In the genomic region with DNA sequence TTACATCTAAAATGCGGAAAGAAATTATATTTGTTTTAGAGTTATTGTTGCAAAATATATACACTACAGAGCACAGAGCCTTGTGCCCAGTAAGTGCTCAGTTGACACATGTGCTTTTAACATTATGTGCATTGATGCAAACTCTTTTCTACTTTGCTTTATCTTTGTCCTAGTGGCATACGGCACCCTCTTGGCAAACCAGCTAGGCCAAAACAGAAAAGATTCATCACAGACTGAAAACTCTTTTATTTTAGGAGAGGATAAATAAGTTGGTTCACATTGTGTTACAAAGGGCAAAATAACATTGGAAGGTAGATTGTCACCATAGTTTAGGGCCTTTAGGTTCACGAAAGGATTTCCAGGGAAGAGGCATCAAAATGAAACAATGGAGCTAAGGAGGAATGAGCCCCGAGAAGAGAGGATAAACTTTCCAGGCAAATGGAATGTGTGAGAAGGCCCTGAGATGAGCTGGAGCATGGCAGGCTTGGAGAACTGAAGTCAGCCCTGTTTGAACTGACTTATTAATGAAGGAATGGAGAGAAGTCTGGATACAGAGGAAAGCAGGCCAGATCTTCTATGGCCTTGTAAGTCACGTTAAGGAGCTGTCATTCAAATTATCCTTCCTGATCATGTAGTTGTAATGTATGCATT, we compare ENCODE assay signal across 39 cellular contexts.
"Had no signal": no experiment of that assay in that cellular context is flagged by ENCODE, and none has a peak within 500 bp of the region (broad histone marks: within the 10 kb centered on the region; RNA-seq: fewer than 3 reads in every experiment).

No MANE protein-coding gene starts in this region.

- H3K9me3 ChIP-seq: adrenal gland, ascending aorta, body of pancreas, breast epithelium had no signal

- FAIRE-seq: astrocyte, bronchial epithelial cell had no signal

- H3K36me3 ChIP-seq: adrenal gland, ascending aorta, brain microvascular endothelial cell, breast epithelium, cardiac muscle cell had no signal

- DNase-seq: activated effector memory CD4-positive, alpha-beta T cell treated with anti-CD3 and anti-CD28 coated beads, Interleukin-2, amount 50 U/mL, for 16 hours; activated effector memory CD4-positive, alpha-beta T cell treated with Interleukin-2 at 50 U/mL for 16 hours; activated gamma-delta T cell; activated gamma-delta T cell treated with Interleukin-2 at 50 U/mL for 16 hours; activated naive CD4-positive, alpha-beta T cell; activated naive CD4-positive, alpha-beta T cell treated with anti-CD3 and anti-CD28 coated beads for 36 hours; activated naive CD4-positive, alpha-beta T cell treated with anti-CD3 and anti-CD28 coated beads, Interleukin-2, amount 10 ng/mL, durations not matched to agents 7 days and 5 days; activated naive CD4-positive, alpha-beta T cell treated with anti-CD3 and anti-CD28 coated beads, Interleukin-2, amount 50 U/mL, for 16 hours; activated naive CD4-positive, alpha-beta T cell treated with Interleukin-2 at 50 U/mL for 16 hours; activated naive CD8-positive, alpha-beta T cell treated with anti-CD3 and anti-CD28 coated beads for 36 hours; activated naive CD8-positive, alpha-beta T cell treated with anti-CD3 and anti-CD28 coated beads, Interleukin-2, amount 10 ng/mL, durations not matched to agents 7 days and 5 days; activated naive CD8-positive, alpha-beta T cell treated with anti-CD3 and anti-CD28 coated beads, Interleukin-2, amount 50 U/mL, for 24 hours; activated T-cell treated with anti-CD3 and anti-CD28 coated beads, Interleukin-2, amount 50 U/mL, for 1 hour; activated T-cell treated with anti-CD3 and anti-CD28 coated beads, Interleukin-2, amount 50 U/mL, for 24 hours; activated T-cell treated with anti-CD3 and anti-CD28 coated beads, Interleukin-2, amount 50 U/mL, for 4 hours; activated T-cell treated with anti-CD3 and anti-CD28 coated beads, Interleukin-2, amount 50 U/mL, for 48 hours; activated T-cell treated with anti-CD3 and anti-CD28 coated beads, Interleukin-2, amount 50 U/mL, for 72 hours; adrenal gland; amniotic stem cell; amygdala; anterior cingulate cortex; aorta; body of pancreas; brain microvascular endothelial cell; caudate nucleus; central memory CD4-positive, alpha-beta T cell; cerebellar nuclear complex had no signal

- H3K4me3 ChIP-seq: adrenal gland, ascending aorta, body of pancreas, breast epithelium, cardiac muscle cell had no signal

- H3K36me3 Mint-ChIP-seq: activated naive CD4-positive, alpha-beta T cell treated with anti-CD3 and anti-CD28 coated beads, Interleukin-2, amount 10 ng/mL, durations not matched to agents 7 days and 5 days; activated naive CD4-positive, alpha-beta T cell treated with anti-CD3 and anti-CD28 coated beads, Interleukin-2, amount 50 U/mL, for 24 hours; activated naive CD8-positive, alpha-beta T cell; activated naive CD8-positive, alpha-beta T cell treated with anti-CD3 and anti-CD28 coated beads for 36 hours; activated naive CD8-positive, alpha-beta T cell treated with anti-CD3 and anti-CD28 coated beads, Interleukin-2, amount 10 ng/mL, durations not matched to agents 7 days and 5 days; brain had no signal

- H3K27me3 ChIP-seq: adrenal gland, ascending aorta, body of pancreas, breast epithelium had no signal

- H3K9me3 Mint-ChIP-seq: activated naive CD4-positive, alpha-beta T cell treated with anti-CD3 and anti-CD28 coated beads for 36 hours; activated naive CD4-positive, alpha-beta T cell treated with anti-CD3 and anti-CD28 coated beads, Interleukin-2, amount 10 ng/mL, durations not matched to agents 7 days and 5 days; activated naive CD4-positive, alpha-beta T cell treated with anti-CD3 and anti-CD28 coated beads, Interleukin-2, amount 50 U/mL, for 24 hours; activated naive CD8-positive, alpha-beta T cell treated with anti-CD3 and anti-CD28 coated beads for 36 hours; activated naive CD8-positive, alpha-beta T cell treated with anti-CD3 and anti-CD28 coated beads, Interleukin-2, amount 10 ng/mL, durations not matched to agents 7 days and 5 days; activated naive CD8-positive, alpha-beta T cell treated with anti-CD3 and anti-CD28 coated beads, Interleukin-2, amount 50 U/mL, for 24 hours; activated T-cell treated with anti-CD3 and anti-CD28 coated beads, Interleukin-2, amount 50 U/mL, for 24 hours; activated T-cell treated with anti-CD3 and anti-CD28 coated beads, Interleukin-2, amount 50 U/mL, for 4 hours; activated T-cell treated with anti-CD3 and anti-CD28 coated beads, Interleukin-2, amount 50 U/mL, for 72 hours; activated T-helper 1 cell treated with anti-CD3 and anti-CD28 coated beads, Interleukin-12 subunit alpha, Interleukin-12 subunit beta, Interleukin-2, Interleukin-4 antibody, amounts not matched to agents 30 ng/mL and 10 ng/mL and 1 ng/mL, durations not matched to agents 14 hours and 24 hours and 36 hours; activated T-helper 17 cell treated with anti-CD3 and anti-CD28 coated beads, Interleukin-2, amount 50 U/mL, for 72 hours; activated T-helper 2 cell treated with anti-CD3 and anti-CD28 coated beads, Interferon-gamma antibody, Interleukin-2, Interleukin-4, amounts not matched to agents 10 μg/mL and 5 μg/mL and 100 μg/mL, durations not matched to agents 14 hours and 24 hours and 36 hours; brain; central memory CD8-positive, alpha-beta T cell had no signal

- H3K27ac ChIP-seq: adrenal gland, ascending aorta, body of pancreas, brain microvascular endothelial cell, breast epithelium, cardiac muscle cell had no signal

- H3K4me1 ChIP-seq: adrenal gland, ascending aorta, body of pancreas, breast epithelium had no signal

- H3K27ac Mint-ChIP-seq: activated naive CD4-positive, alpha-beta T cell treated with anti-CD3 and anti-CD28 coated beads for 36 hours; activated naive CD4-positive, alpha-beta T cell treated with anti-CD3 and anti-CD28 coated beads, Interleukin-2, amount 10 ng/mL, durations not matched to agents 7 days and 5 days; activated naive CD4-positive, alpha-beta T cell treated with anti-CD3 and anti-CD28 coated beads, Interleukin-2, amount 50 U/mL, for 24 hours; activated naive CD8-positive, alpha-beta T cell; activated naive CD8-positive, alpha-beta T cell treated with anti-CD3 and anti-CD28 coated beads for 36 hours; activated naive CD8-positive, alpha-beta T cell treated with anti-CD3 and anti-CD28 coated beads, Interleukin-2, amount 10 ng/mL, durations not matched to agents 7 days and 5 days; activated naive CD8-positive, alpha-beta T cell treated with anti-CD3 and anti-CD28 coated beads, Interleukin-2, amount 50 U/mL, for 24 hours; activated T-cell treated with anti-CD3 and anti-CD28 coated beads, Interleukin-2, amount 50 U/mL, for 24 hours; activated T-cell treated with anti-CD3 and anti-CD28 coated beads, Interleukin-2, amount 50 U/mL, for 72 hours; activated T-helper 1 cell treated with anti-CD3 and anti-CD28 coated beads, Interleukin-12 subunit alpha, Interleukin-12 subunit beta, Interleukin-2, Interleukin-4 antibody, amounts not matched to agents 30 ng/mL and 10 ng/mL and 1 ng/mL, durations not matched to agents 14 hours and 24 hours and 36 hours; activated T-helper 17 cell treated with anti-CD3 and anti-CD28 coated beads, Interleukin-2, amount 50 U/mL, for 72 hours; activated T-helper 2 cell treated with anti-CD3 and anti-CD28 coated beads, Interferon-gamma antibody, Interleukin-2, Interleukin-4, amounts not matched to agents 10 μg/mL and 5 μg/mL and 100 μg/mL, durations not matched to agents 14 hours and 24 hours and 36 hours; brain had no signal

- ATAC-seq: activated naive CD8-positive, alpha-beta T cell treated with anti-CD3 and anti-CD28 coated beads, Interleukin-2, amount 50 U/mL, for 24 hours; activated T-cell treated with anti-CD3 and anti-CD28 coated beads, Interleukin-2, amount 50 U/mL, for 4 hours; activated T-cell treated with anti-CD3 and anti-CD28 coated beads, Interleukin-2, amount 50 U/mL, for 72 hours; activated T-helper 17 cell treated with anti-CD3 and anti-CD28 coated beads, Interleukin-2, amount 50 U/mL, for 72 hours; body of pancreas had no signal
